15 cellular contexts compared by ENCODE assay signal in genomic region chr12:82474798-82475184, GRCh38.
A peak's percentile ranks its signal among the peaks of the same experiment; 100 is the strongest.
DNase-seq lines count a peak whose midpoint lies in the region; ATAC-seq and TF ChIP-seq lines count a peak whose summit lies in the region.
"Had no signal": no experiment of that assay in that cellular context is flagged by ENCODE, and none has a peak within 500 bp of the region (broad histone marks: within the 10 kb centered on the region; RNA-seq: fewer than 3 reads in every experiment).

No MANE protein-coding gene starts in this region.

- H3K27ac ChIP-seq in RWPE2 (ENCODE audit: poor library complexity, severe bottlenecking) (peak overlapping the region; percentile 45), dorsolateral prefrontal cortex (no peak overlapping the region)
- H3K27ac ChIP-seq: left ventricle myocardium inferior, right lobe of liver had no signal

- in situ Hi-C loops in HAP-1 (cut with MboI; ENCODE audit: low sequenced_read_pairs): no loop called here

- DNase-seq in RWPE2 (ENCODE audit: low spot score) (no peak), lung microvascular endothelial cell (ENCODE audit: low read depth in 2 of 2) (peak; percentile 64 to 65), HAP-1 (ENCODE audit: low spot score in 2 of 2) (no peak), left ventricle myocardium superior (no peak), NCI-H524 (lab: John Stamatoyannopoulos, UW) (no peak), dorsolateral prefrontal cortex (no peak)
- DNase-seq: activated CD4-positive, alpha-beta T cell treated with anti-CD3 and anti-CD28 coated beads, Interleukin-2, amount 50 U/mL, for 48 hours; left ventricle myocardium inferior; naive thymus-derived CD8-positive, alpha-beta T cell; NCI-H1105 treated with DMSO at 0.1 percent for 48 hours; right lobe of liver; RPMI8226; T-helper 9 cell had no signal

- peak; percentile 13 for ATAC-seq in GM19023 (IDR thresholded peaks at IDR 0.05; ENCODE audit: unreplicated experiment)
- ATAC-seq in HG02763 (IDR thresholded peaks at IDR 0.05; ENCODE audit: unreplicated experiment): peak; percentile 8
- ATAC-seq in RWPE2 (ENCODE audit: low read depth): peak; percentile 67
- no peak for ATAC-seq in left ventricle myocardium superior
- ATAC-seq: naive thymus-derived CD8-positive, alpha-beta T cell; right lobe of liver had no signal

- H3K27me3 ChIP-seq in RWPE2 (ENCODE audit: insufficient read depth, poor library complexity, severe bottlenecking): no peaks in the 10 kb centered on the region
- H3K27me3 ChIP-seq in HAP-1 (ENCODE audit: low read depth): no peaks in the 10 kb centered on the region
- no peaks in the 10 kb centered on the region for H3K27me3 ChIP-seq in dorsolateral prefrontal cortex
- H3K27me3 ChIP-seq: right lobe of liver had no signal

- intact Hi-C loops in left ventricle myocardium superior (cut with micrococcal nuclease) (no loop called here), dorsolateral prefrontal cortex (cut with DNase I) (no loop called here)

- H3K4me1 ChIP-seq in RWPE2 (ENCODE audit: insufficient read depth, poor library complexity, severe bottlenecking) (peaks cover 17% of the 10 kb centered on the region), HAP-1 (no peaks in the 10 kb centered on the region)
- H3K4me1 ChIP-seq: left ventricle myocardium inferior, right lobe of liver had no signal

- H3K9me3 ChIP-seq in RWPE2 (ENCODE audit: severe bottlenecking) (no peaks in the 10 kb centered on the region), HAP-1 (no peaks in the 10 kb centered on the region)
- H3K9me3 ChIP-seq: right lobe of liver had no signal

- TF ChIP-seq CTCF in RWPE2 (IDR thresholded peaks at IDR 0.05; ENCODE audit: poor library complexity, severe bottlenecking): no peak
- TF ChIP-seq CTCF in dorsolateral prefrontal cortex (IDR thresholded peaks at IDR 0.05 in 54 of 56, conservative IDR thresholded peaks at IDR 0.05 in 2 of 56; ENCODE audit: low read depth in 1 of 56, partially characterized antibody in 56 of 56): no peak

- no peak overlapping the region for H3K4me3 ChIP-seq in RWPE2 (ENCODE audit: severe bottlenecking)
- no peak overlapping the region for H3K4me3 ChIP-seq in HAP-1
- H3K4me3 ChIP-seq in dorsolateral prefrontal cortex: no peak overlapping the region
- H3K4me3 ChIP-seq: left ventricle myocardium inferior, right lobe of liver had no signal

- H3K36me3 ChIP-seq in RWPE2 (ENCODE audit: low read depth) (no peaks in the 10 kb centered on the region), HAP-1 (replicated peaks) (no peaks in the 10 kb centered on the region)
- H3K36me3 ChIP-seq: right lobe of liver had no signal

Comparison
In these comparisons a context has a peak if more than half of its experiments do, and no peak if none do; other contexts are left out.
1. DNase-seq: peak in lung microvascular endothelial cell (2 of 2); none in RWPE2 (single experiment), HAP-1 (0 of 2), left ventricle myocardium superior (single experiment), NCI-H524 (0 of 2) and dorsolateral prefrontal cortex (0 of 10).